In the genomic region with DNA sequence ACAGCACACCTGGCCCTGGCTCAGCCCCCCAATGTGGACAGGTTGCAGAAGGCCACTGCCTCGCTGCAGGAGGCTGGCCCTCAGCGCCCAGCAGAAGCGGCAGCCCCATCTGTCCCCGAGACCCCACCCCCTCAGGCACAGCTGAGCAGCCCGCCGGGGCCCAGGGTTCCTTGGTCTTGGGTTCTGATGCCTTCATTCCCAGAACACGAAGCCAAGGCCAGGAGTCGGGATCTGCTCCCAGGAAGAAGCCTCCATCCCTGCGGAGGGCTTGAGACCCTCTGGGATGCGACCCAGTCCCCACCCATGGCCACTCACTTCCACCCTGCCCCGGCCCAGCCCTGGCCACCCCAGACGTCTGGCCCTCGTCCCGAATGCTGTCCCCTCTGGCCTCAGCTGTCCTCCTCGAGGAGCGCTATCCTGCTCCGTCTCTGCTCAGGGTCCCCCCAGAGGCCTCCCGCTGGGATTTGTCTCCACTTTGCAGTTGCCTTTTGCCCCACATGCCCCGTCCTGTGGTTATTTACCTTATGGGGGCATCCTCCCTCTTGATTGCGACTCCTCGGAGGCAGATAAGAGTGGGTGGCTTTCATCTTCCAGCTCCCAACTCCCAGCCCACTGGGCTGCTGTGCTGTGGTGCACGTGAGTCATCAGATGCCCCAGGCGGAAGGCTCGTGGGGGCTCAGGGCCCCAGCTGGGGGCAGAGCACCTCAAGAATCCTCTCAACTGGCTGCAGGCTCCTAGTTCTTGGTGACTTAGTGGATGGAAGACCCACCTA, we compare ENCODE assay signal across 20 cellular contexts.
DNase-seq lines count a peak whose midpoint lies in the region; ATAC-seq and TF ChIP-seq lines count a peak whose summit lies in the region.
"Had no signal": no experiment of that assay in that cellular context is flagged by ENCODE, and none has a peak within 500 bp of the region (broad histone marks: within the 10 kb centered on the region; RNA-seq: fewer than 3 reads in every experiment).

No MANE protein-coding gene starts in this region.

- H3T11ph ChIP-seq in H9 (ENCODE audit: low read length), result no peak overlapping the region

- no peaks in the 10 kb centered on the region for H3K9me3 Mint-ChIP-seq in H9
- no peaks in the 10 kb centered on the region for H3K9me3 Mint-ChIP-seq in activated naive CD8-positive, alpha-beta T cell (ENCODE audit: low read depth)

- H4K5ac ChIP-seq in H9 (ENCODE audit: insufficient read length, low read depth, low read length), result no peak overlapping the region

- no peak overlapping the region for H3K23ac ChIP-seq in H9 (ENCODE audit: insufficient read length, low read depth, low read length)

- H3K9ac ChIP-seq in H9 (ENCODE audit: extremely low read depth, insufficient read length, low read length), result no peak overlapping the region

- H3K27me3 Mint-ChIP-seq in H9 (ENCODE audit: low read depth), result no peaks in the 10 kb centered on the region; the same call in 1 of the 2 replicates
- H3K27me3 Mint-ChIP-seq in activated naive CD8-positive, alpha-beta T cell, result no peaks in the 10 kb centered on the region
- H3K27me3 Mint-ChIP-seq: activated CD8-positive, alpha-beta memory T cell treated with anti-CD3 and anti-CD28 coated beads, Interleukin-2, amount 10 ng/mL, durations not matched to agents 7 days and 5 days had no signal

- H2AFZ ChIP-seq in H9 (ENCODE audit: low read length), result no peak overlapping the region

- H4K8ac ChIP-seq in H9 (replicated peaks; ENCODE audit: insufficient read length, low read depth, low read length), result no peak overlapping the region

- H3K79me1 ChIP-seq in H9 (ENCODE audit: insufficient read depth, low read depth, low read length, poor library complexity, severe bottlenecking), result no peaks in the 10 kb centered on the region

- H3K27ac ChIP-seq in H9 (ENCODE audit: insufficient read length, low read depth, low read length), result no peak overlapping the region
- H3K27ac ChIP-seq: brain microvascular endothelial cell, coronary artery, thyroid gland had no signal

- H3K18ac ChIP-seq in H9 (ENCODE audit: insufficient read length, low read depth, low read length), result no peak overlapping the region

- peak; percentile 30 for DNase-seq in Daoy (ENCODE audit: low read depth)
- DNase-seq in H9, result no peak
- DNase-seq in stimulated activated CD8-positive, alpha-beta memory T cell treated with anti-CD3 and anti-CD28 coated beads, Interleukin-15, amount 100 ng/mL, for 48 hours (ENCODE audit: low read depth in 2 of 2), result peak; percentile 20 to 38
- no peak for DNase-seq in amygdala (lab: John Stamatoyannopoulos, UW)
- no peak for DNase-seq in left lobe of liver (ENCODE audit: low spot score)
- no peak for DNase-seq in OCI-M1 (lab: John Stamatoyannopoulos, UW)
- DNase-seq: activated naive CD4-positive, alpha-beta T cell treated with anti-CD3 and anti-CD28 coated beads, Interleukin-2, amount 50 U/mL, for 16 hours; brain microvascular endothelial cell; DMS79; mesendoderm; naive thymus-derived CD4-positive, alpha-beta T cell; NCI-H1105 treated with DMSO at 0.1 percent for 48 hours; NCI-H2081 treated with DMSO at 0.1 percent for 48 hours; NCI-H510A treated with DMSO at 0.1 percent for 48 hours; RPMI8226; T-helper 9 cell; thyroid gland had no signal

- no peak overlapping the region for H3K4ac ChIP-seq in H9 (ENCODE audit: low read depth, low read length)

- no peak overlapping the region for H3K27ac Mint-ChIP-seq in H9
- H3K27ac Mint-ChIP-seq in activated naive CD8-positive, alpha-beta T cell, result peak overlapping the region; percentile 10
- H3K27ac Mint-ChIP-seq: activated CD8-positive, alpha-beta memory T cell treated with anti-CD3 and anti-CD28 coated beads, Interleukin-2, amount 10 ng/mL, durations not matched to agents 7 days and 5 days; naive thymus-derived CD4-positive, alpha-beta T cell had no signal

- ATAC-seq in left lobe of liver, result no peak
- ATAC-seq: activated CD8-positive, alpha-beta memory T cell treated with anti-CD3 and anti-CD28 coated beads, Interleukin-2, amount 10 ng/mL, durations not matched to agents 7 days and 5 days; naive thymus-derived CD4-positive, alpha-beta T cell had no signal

- no peak overlapping the region for H3K4me2 ChIP-seq in H9 (ENCODE audit: insufficient read depth, insufficient read length, low read length)

- H3K27me3 ChIP-seq in H9 (ENCODE audit: insufficient read depth, low read length), result no peaks in the 10 kb centered on the region
- H3K27me3 ChIP-seq: brain microvascular endothelial cell, thyroid gland had no signal

- no CpG with 5 or more reads among the region's 24 CpGs for WGBS in H9 (ENCODE audit: extremely low coverage, insufficient read length, low lambda C conversion rate)

- no peaks in the 10 kb centered on the region for H3K79me2 ChIP-seq in H9 (ENCODE audit: insufficient read depth, low read length)

- H2BK15ac ChIP-seq in H9 (ENCODE audit: low read depth, low read length), result no peak overlapping the region

- H2BK5ac ChIP-seq in H9 (ENCODE audit: insufficient read length, low read length), result no peak overlapping the region

- H2AK5ac ChIP-seq in H9 (ENCODE audit: insufficient read length, low read length), result no peak overlapping the region

- no peak overlapping the region for H4K91ac ChIP-seq in H9 (ENCODE audit: insufficient read length, low read depth, low read length)

- no peaks in the 10 kb centered on the region for H3K4me1 ChIP-seq in H9 (ENCODE audit: insufficient read depth, low read length)
- H3K4me1 ChIP-seq: thyroid gland had no signal

- no peak overlapping the region for H3K56ac ChIP-seq in H9 (ENCODE audit: insufficient read length, low read depth, low read length)

- H2BK120ac ChIP-seq in H9 (ENCODE audit: low read depth, low read length, poor library complexity, severe bottlenecking), result no peak overlapping the region

- no peak overlapping the region for H2BK20ac ChIP-seq in H9 (ENCODE audit: low read depth, low read length, poor library complexity, severe bottlenecking)

- no peaks in the 10 kb centered on the region for H3K23me2 ChIP-seq in H9 (ENCODE audit: insufficient read length, low read depth, low read length, poor library complexity, severe bottlenecking)

- no peak overlapping the region for H3K4me3 Mint-ChIP-seq in H9
- H3K4me3 Mint-ChIP-seq in activated naive CD8-positive, alpha-beta T cell, result no peak overlapping the region
- H3K4me3 Mint-ChIP-seq: activated CD8-positive, alpha-beta memory T cell treated with anti-CD3 and anti-CD28 coated beads, Interleukin-2, amount 10 ng/mL, durations not matched to agents 7 days and 5 days; naive thymus-derived CD4-positive, alpha-beta T cell had no signal

- H3K14ac ChIP-seq in H9 (ENCODE audit: insufficient read depth, low read length), result peak overlapping the region; percentile 46; the same call in 1 of the 2 replicates

- H3K9me3 ChIP-seq in H9 (ENCODE audit: control insufficient read depth, low read depth, low read length), result no peaks in the 10 kb centered on the region
- H3K9me3 ChIP-seq: thyroid gland had no signal

- no peaks in the 10 kb centered on the region for H4K20me1 ChIP-seq in H9 (ENCODE audit: control insufficient read depth, insufficient read depth, insufficient read length)

- no peak overlapping the region for H2BK12ac ChIP-seq in H9 (ENCODE audit: insufficient read length, low read depth, low read length)

- TF ChIP-seq CTCF in H9 (conservative IDR thresholded peaks at IDR 0.05), result no peak

- no peaks in the 10 kb centered on the region for H3K36me3 Mint-ChIP-seq in H9 (ENCODE audit: insufficient read depth in 1 of 3, low read depth in 3 of 3)
- no peaks in the 10 kb centered on the region for H3K36me3 Mint-ChIP-seq in activated naive CD8-positive, alpha-beta T cell
- H3K36me3 Mint-ChIP-seq: activated CD8-positive, alpha-beta memory T cell treated with anti-CD3 and anti-CD28 coated beads, Interleukin-2, amount 10 ng/mL, durations not matched to agents 7 days and 5 days; naive thymus-derived CD4-positive, alpha-beta T cell had no signal

- peaks cover 10 to 15% of the 10 kb centered on the region in 2 experiments; a peak in 3 of 4 replicates for H3K4me1 Mint-ChIP-seq in H9
- H3K4me1 Mint-ChIP-seq in activated naive CD8-positive, alpha-beta T cell (ENCODE audit: low read depth), result peaks cover 6% of the 10 kb centered on the region

Comparison
In these comparisons a context has a peak if more than half of its experiments do, and no peak if none do; other contexts are left out.
1. DNase-seq: peak in Daoy (single experiment) and stimulated activated CD8-positive, alpha-beta memory T cell treated with anti-CD3 and anti-CD28 coated beads, Interleukin-15, amount 100 ng/mL, for 48 hours (2 of 2); none in H9 (single experiment), amygdala (0 of 56), left lobe of liver (single experiment) and OCI-M1 (single experiment).